20 cellular contexts compared by ENCODE assay signal in genomic region chr2:128359841-128360240, GRCh38. TPM values are rescaled to one million over a fixed set of nuclear protein-coding genes. Genes with fewer than 3 reads are reported as not detected.
DNase-seq lines count a peak whose midpoint lies in the region; ATAC-seq, FAIRE-seq and TF ChIP-seq lines count a peak whose summit lies in the region.
"Had no signal": no experiment of that assay in that cellular context is flagged by ENCODE, and none has a peak within 500 bp of the region (broad histone marks: within the 10 kb centered on the region; RNA-seq: fewer than 3 reads in every experiment).

No MANE protein-coding gene starts in this region.

- no peak overlapping the region for H3K4me3 ChIP-seq in endodermal cell (ENCODE audit: low read length)
- H3K4me3 ChIP-seq: MG63 had no signal

- no peak overlapping the region for H3K4me3 Mint-ChIP-seq in activated naive CD4-positive, alpha-beta T cell treated with anti-CD3 and anti-CD28 coated beads for 36 hours
- H3K4me3 Mint-ChIP-seq in endodermal cell (no peak overlapping the region), type B pancreatic cell (no peak overlapping the region)

- H3K4me1 Mint-ChIP-seq in activated naive CD4-positive, alpha-beta T cell treated with anti-CD3 and anti-CD28 coated beads for 36 hours (ENCODE audit: low read depth): no peaks in the 10 kb centered on the region
- H3K4me1 Mint-ChIP-seq in endodermal cell (peaks cover 17% of the 10 kb centered on the region), type B pancreatic cell (ENCODE audit: unreplicated experiment) (peaks cover 21% of the 10 kb centered on the region)

- FAIRE-seq in frontal cortex (lab: Jason Lieb, UNC): no peak
- FAIRE-seq: D721Med, GM12891, GM19239 had no signal

- CTCF ChIA-PET in activated naive CD4-positive, alpha-beta T cell treated with anti-CD3 and anti-CD28 coated beads for 36 hours (lab: Charles Lee): no interaction called here

- H3K27ac ChIP-seq in endodermal cell (ENCODE audit: low read depth, low read length): no peak overlapping the region

- H3K27me3 ChIP-seq in endodermal cell (ENCODE audit: control insufficient read depth, insufficient read depth, low read length, poor library complexity, severe bottlenecking): no peaks in the 10 kb centered on the region
- H3K27me3 ChIP-seq: MG63 had no signal

- 85 to 94% methylated on average over 9 to 11 of the region's 11 CpGs for WGBS in endodermal cell (ENCODE audit: insufficient coverage in 1 of 2, insufficient read length in 1 of 2), 2 experiments

- TF ChIP-seq CTCF in endodermal cell (conservative IDR thresholded peaks at IDR 0.05) (no peak), type B pancreatic cell (conservative IDR thresholded peaks at IDR 0.05) (no peak)

- peaks cover 4% of the 10 kb centered on the region for H3K4me1 ChIP-seq in endodermal cell (ENCODE audit: control insufficient read depth, insufficient read depth, low read length)

- DNase-seq in activated naive CD4-positive, alpha-beta T cell treated with anti-CD3 and anti-CD28 coated beads, Interleukin-2, amount 50 U/mL, for 72 hours (ENCODE audit: low spot score in 2 of 2): peak in 1 of 2 donors; percentile 37
- DNase-seq in activated naive CD4-positive, alpha-beta T cell treated with anti-CD3 and anti-CD28 coated beads for 36 hours: no peak
- peak; percentile 36 for DNase-seq in endodermal cell
- peak; percentile 78 for DNase-seq in mesenteric fat pad (ENCODE audit: low spot score)
- DNase-seq in type B pancreatic cell (ENCODE audit: extremely low spot score, unreplicated experiment): peak; percentile 50
- DNase-seq in frontal cortex (ENCODE audit: low spot score in 2 of 2): no peak
- no peak for DNase-seq in hepatic stellate cell (ENCODE audit: low spot score)
- DNase-seq in cerebellum (ENCODE audit: low spot score): no peak
- DNase-seq: C1 segment of cervical spinal cord, HCEC 1CT, Kasumi-1, MG63, NCI-H1048, NCI-H1436 treated with DMSO at 0.1 percent for 48 hours, NCI-H2029, NCI-H2171, NCI-H526 had no signal

- no peaks in the 10 kb centered on the region for H3K9me3 Mint-ChIP-seq in activated naive CD4-positive, alpha-beta T cell treated with anti-CD3 and anti-CD28 coated beads, Interleukin-2, amount 50 U/mL, for 72 hours
- H3K9me3 Mint-ChIP-seq in activated naive CD4-positive, alpha-beta T cell treated with anti-CD3 and anti-CD28 coated beads for 36 hours: no peaks in the 10 kb centered on the region
- H3K9me3 Mint-ChIP-seq in endodermal cell: peaks cover 5% of the 10 kb centered on the region
- no peaks in the 10 kb centered on the region for H3K9me3 Mint-ChIP-seq in type B pancreatic cell

- H3K9me3 ChIP-seq in endodermal cell (ENCODE audit: control insufficient read depth, low read length): no peaks in the 10 kb centered on the region
- H3K9me3 ChIP-seq: MG63 had no signal

- no peaks in the 10 kb centered on the region for H3K36me3 ChIP-seq in endodermal cell (ENCODE audit: control insufficient read depth, insufficient read depth, low read length)
- H3K36me3 ChIP-seq: MG63 had no signal

- H3K36me3 Mint-ChIP-seq in activated naive CD4-positive, alpha-beta T cell treated with anti-CD3 and anti-CD28 coated beads, Interleukin-2, amount 50 U/mL, for 72 hours: no peaks in the 10 kb centered on the region
- no peaks in the 10 kb centered on the region for H3K36me3 Mint-ChIP-seq in activated naive CD4-positive, alpha-beta T cell treated with anti-CD3 and anti-CD28 coated beads for 36 hours (ENCODE audit: low read depth)
- peaks cover 2% of the 10 kb centered on the region for H3K36me3 Mint-ChIP-seq in endodermal cell (ENCODE audit: low read depth)
- H3K36me3 Mint-ChIP-seq in type B pancreatic cell: no peaks in the 10 kb centered on the region

- no peak for ATAC-seq in activated naive CD4-positive, alpha-beta T cell treated with anti-CD3 and anti-CD28 coated beads, Interleukin-2, amount 50 U/mL, for 72 hours

- H3K27ac Mint-ChIP-seq in activated naive CD4-positive, alpha-beta T cell treated with anti-CD3 and anti-CD28 coated beads, Interleukin-2, amount 50 U/mL, for 72 hours: peak overlapping the region; percentile 26 to 79
- H3K27ac Mint-ChIP-seq in activated naive CD4-positive, alpha-beta T cell treated with anti-CD3 and anti-CD28 coated beads for 36 hours: no peak overlapping the region
- H3K27ac Mint-ChIP-seq in endodermal cell: no peak overlapping the region
- H3K27ac Mint-ChIP-seq in type B pancreatic cell: no peak overlapping the region

- intact Hi-C loops in activated naive CD4-positive, alpha-beta T cell treated with anti-CD3 and anti-CD28 coated beads for 36 hours (cut with micrococcal nuclease): no loop called here

- no peak overlapping the region for H3K9ac ChIP-seq in endodermal cell (ENCODE audit: extremely low read depth, low read length, poor library complexity, severe bottlenecking)

- H3K27me3 Mint-ChIP-seq in activated naive CD4-positive, alpha-beta T cell treated with anti-CD3 and anti-CD28 coated beads for 36 hours (ENCODE audit: low read depth): no peaks in the 10 kb centered on the region
- peaks cover 6% of the 10 kb centered on the region for H3K27me3 Mint-ChIP-seq in endodermal cell (ENCODE audit: insufficient read depth)
- no peaks in the 10 kb centered on the region for H3K27me3 Mint-ChIP-seq in type B pancreatic cell

RNA-seq across cellular contexts. Expression of gene HS6ST1, which starts 41.2 kb away (rescaled TPM):
- total RNA-seq in activated naive CD4-positive, alpha-beta T cell treated with anti-CD3 and anti-CD28 coated beads, Interleukin-2, amount 50 U/mL, for 72 hours: 10 to 100 TPM in 1 of 2 donors, 1 to 10 TPM in 1; 2.9 to 14.5 TPM
- 1 to 10 TPM; 8.1 to 8.2 TPM for total RNA-seq in activated naive CD4-positive, alpha-beta T cell treated with anti-CD3 and anti-CD28 coated beads for 36 hours
- total RNA-seq in endodermal cell (100 to 1,000 TPM in 1 of 2 donors, 10 to 100 TPM in 1; 93.0 to 106 TPM), mesenteric fat pad (38.4 TPM), type B pancreatic cell (ENCODE audit: low replicate concordance) (64.9 and 75.2 TPM in 2 replicates), frontal cortex (51.8 TPM), cerebellum (39.7 TPM)
- polyA plus RNA-seq in endodermal cell (2013, experiment 1 of 2): 81.5 TPM
- polyA plus RNA-seq in endodermal cell (2013, experiment 2 of 2): 79.0 TPM

Comparison
In these comparisons a context has a peak if more than half of its experiments do, and no peak if none do; other contexts are left out.
1. H3K27ac Mint-ChIP-seq: peak in activated naive CD4-positive, alpha-beta T cell treated with anti-CD3 and anti-CD28 coated beads, Interleukin-2, amount 50 U/mL, for 72 hours (2 of 2); none in activated naive CD4-positive, alpha-beta T cell treated with anti-CD3 and anti-CD28 coated beads for 36 hours (single experiment), endodermal cell (single experiment) and type B pancreatic cell (single experiment).
2. DNase-seq: peak in endodermal cell (single experiment), mesenteric fat pad (single experiment) and type B pancreatic cell (single experiment); none in activated naive CD4-positive, alpha-beta T cell treated with anti-CD3 and anti-CD28 coated beads for 36 hours (single experiment), frontal cortex (0 of 2), hepatic stellate cell (single experiment) and cerebellum (single experiment).